1 cellular context compared by ENCODE assay signal in genomic region chr2:6072757-6073156, GRCh38.
TF ChIP-seq lines count a peak whose summit lies in the region.

No MANE protein-coding gene starts in this region.

TF ChIP-seq in H1, 55 proteins besides CTCF, POLR2A, EP300 and RAD21 (continued from another document):
- TF ChIP-seq CHD7 (IDR thresholded peaks at IDR 0.05; ENCODE audit: insufficient replicate concordance, low read length) (no peak), KDM1A (IDR thresholded peaks at IDR 0.05; ENCODE audit: borderline replicate concordance, low read length) (no peak), MAX (IDR thresholded peaks at IDR 0.05) (no peak), TAF1 (IDR thresholded peaks at IDR 0.05; ENCODE audit: low read depth, low read length) (no peak)
